Comparison of ENCODE assay signal across 14 cellular contexts in the genomic region with DNA sequence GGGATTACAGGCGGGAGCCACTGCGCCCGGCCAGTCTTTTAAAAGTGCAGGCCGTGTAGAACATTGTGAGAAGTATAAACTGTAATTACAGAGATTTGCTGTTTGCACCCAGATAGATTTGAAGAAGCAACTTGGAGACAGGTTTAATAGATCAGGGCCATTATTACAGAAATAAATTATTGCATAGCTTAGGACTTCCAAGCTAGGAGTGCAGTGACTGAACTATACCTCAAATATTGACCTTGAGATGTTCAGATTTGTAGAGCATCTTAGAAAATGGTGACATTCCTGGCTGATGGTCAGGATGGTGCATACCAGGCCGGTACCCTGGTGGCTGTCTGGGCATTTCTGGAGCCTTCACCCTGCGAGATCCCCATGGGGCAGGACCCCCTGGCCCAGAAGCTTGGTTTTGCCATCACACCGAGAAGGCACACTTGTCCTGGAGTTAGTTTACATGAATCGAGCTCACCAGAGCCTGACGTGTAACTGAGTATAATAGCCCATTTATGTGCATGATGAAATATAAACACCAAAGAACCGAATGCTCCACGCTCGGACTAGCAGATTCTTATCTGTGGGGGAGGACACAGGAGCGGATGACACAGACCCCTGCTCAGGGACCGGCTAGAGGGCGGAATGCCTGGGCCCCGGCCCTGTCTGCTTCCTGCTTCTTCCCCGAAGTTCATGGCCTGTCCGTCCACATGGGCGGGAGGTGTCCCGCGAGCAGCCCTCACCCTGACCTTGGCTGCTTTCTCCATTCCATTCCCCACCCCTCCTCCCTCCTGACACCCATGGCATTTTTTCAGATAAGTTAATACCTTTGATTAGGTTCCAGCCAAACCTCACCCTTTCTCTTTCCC. TPM values are rescaled to one million over a fixed set of nuclear protein-coding genes. Genes with fewer than 3 reads are reported as not detected.
DNase-seq lines count a peak whose midpoint lies in the region; ATAC-seq, FAIRE-seq and TF ChIP-seq lines count a peak whose summit lies in the region.
"Had no signal": no experiment of that assay in that cellular context is flagged by ENCODE, and none has a peak within 500 bp of the region (broad histone marks: within the 10 kb centered on the region; RNA-seq: fewer than 3 reads in every experiment).

No MANE protein-coding gene starts in this region.

- no peak overlapping the region for H3K4me2 ChIP-seq in Karpas-422 (ENCODE audit: low read depth, low read length, poor library complexity, severe bottlenecking)
- H3K4me2 ChIP-seq: BLaER1, KMS-11, PC-9 had no signal

- H4K20me1 ChIP-seq in Karpas-422 (ENCODE audit: insufficient read depth, low read depth, low read length) = no peaks in the 10 kb centered on the region
- H4K20me1 ChIP-seq: BLaER1 had no signal

- no peak for FAIRE-seq in D721Med (lab: Jason Lieb, UNC)

- peak overlapping the region; percentile 38 for H3K27ac Mint-ChIP-seq in Calu3 (ENCODE audit: unreplicated experiment)
- peak overlapping the region; percentile 68 for H3K27ac Mint-ChIP-seq in activated T-helper 17 cell treated with anti-CD3 and anti-CD28 coated beads, Interleukin-2, amount 50 U/mL, for 72 hours
- H3K27ac Mint-ChIP-seq in progenitor cell of endocrine pancreas = peak overlapping the region; percentile 58
- H3K27ac Mint-ChIP-seq: activated CD8-positive, alpha-beta memory T cell treated with anti-CD3 and anti-CD28 coated beads, Interleukin-2, amount 10 ng/mL, durations not matched to agents 7 days and 5 days; memory B cell had no signal

- intact Hi-C loops in Calu3 (cut with micrococcal nuclease; ENCODE audit: unreplicated experiment) = no loop called here
- intact Hi-C loops in heart right ventricle (cut with DNase I) = loop anchor here in 1 of 10 donors (2.0 kb wide), 1 partner anchor 32 kb away; a partner anchor contains a TSS

- no peaks in the 10 kb centered on the region for H3K79me2 ChIP-seq in Karpas-422 (ENCODE audit: low read length)

- H2AFZ ChIP-seq in Karpas-422 (ENCODE audit: low read length) = no peak overlapping the region
- H2AFZ ChIP-seq: PC-9 had no signal

- no peak overlapping the region for H3K9ac ChIP-seq in Karpas-422 (ENCODE audit: low read length)
- H3K9ac ChIP-seq: BLaER1, KMS-11 had no signal

- BruUV-seq in Calu3 (replicated peaks; lab: Mats Ljungman, UMichigan) = no TSS peak

- H3K4me3 ChIP-seq in heart right ventricle = no peak overlapping the region
- no peak overlapping the region for H3K4me3 ChIP-seq in Karpas-422 (ENCODE audit: low read length)
- H3K4me3 ChIP-seq: BLaER1, dorsolateral prefrontal cortex, PC-9 had no signal

- H3K4me3 Mint-ChIP-seq in Calu3 (ENCODE audit: low read depth, unreplicated experiment) = peak overlapping the region; percentile 12
- no peak overlapping the region for H3K4me3 Mint-ChIP-seq in activated T-helper 17 cell treated with anti-CD3 and anti-CD28 coated beads, Interleukin-2, amount 50 U/mL, for 72 hours
- H3K4me3 Mint-ChIP-seq in progenitor cell of endocrine pancreas (ENCODE audit: low read depth) = no peak overlapping the region
- H3K4me3 Mint-ChIP-seq: activated CD8-positive, alpha-beta memory T cell treated with anti-CD3 and anti-CD28 coated beads, Interleukin-2, amount 10 ng/mL, durations not matched to agents 7 days and 5 days; memory B cell had no signal

- H3K27me3 Mint-ChIP-seq in Calu3 (ENCODE audit: unreplicated experiment) (no peaks in the 10 kb centered on the region), progenitor cell of endocrine pancreas (no peaks in the 10 kb centered on the region)
- H3K27me3 Mint-ChIP-seq in activated T-helper 17 cell treated with anti-CD3 and anti-CD28 coated beads, Interleukin-2, amount 50 U/mL, for 72 hours = peaks cover 5% of the 10 kb centered on the region

- H3K27ac ChIP-seq in heart right ventricle = peak overlapping the region in 8 of 10 donors; percentile 7 to 95 (median 83)
- H3K27ac ChIP-seq in Karpas-422 (ENCODE audit: low read length) = no peak overlapping the region
- H3K27ac ChIP-seq: BLaER1, KMS-11, PC-9 had no signal

- no peaks in the 10 kb centered on the region for H3K9me2 ChIP-seq in Karpas-422 (replicated peaks; ENCODE audit: insufficient read depth, low read length)

- ATAC-seq in activated T-helper 17 cell treated with anti-CD3 and anti-CD28 coated beads, Interleukin-2, amount 50 U/mL, for 72 hours (replicated peaks) = no peak
- peak in 7 of 8 donors; percentile 37 to 52 (median 48) for ATAC-seq in heart right ventricle
- ATAC-seq: activated CD8-positive, alpha-beta memory T cell treated with anti-CD3 and anti-CD28 coated beads, Interleukin-2, amount 10 ng/mL, durations not matched to agents 7 days and 5 days had no signal

- H3K4me1 Mint-ChIP-seq in Calu3 (ENCODE audit: low read depth, unreplicated experiment) = peaks cover 34% of the 10 kb centered on the region
- no peaks in the 10 kb centered on the region for H3K4me1 Mint-ChIP-seq in activated T-helper 17 cell treated with anti-CD3 and anti-CD28 coated beads, Interleukin-2, amount 50 U/mL, for 72 hours
- peaks cover 7% of the 10 kb centered on the region for H3K4me1 Mint-ChIP-seq in progenitor cell of endocrine pancreas (ENCODE audit: low read depth)
- H3K4me1 Mint-ChIP-seq: memory B cell had no signal

- H3K9me3 Mint-ChIP-seq in Calu3 (ENCODE audit: low read depth, unreplicated experiment) (no peaks in the 10 kb centered on the region), progenitor cell of endocrine pancreas (ENCODE audit: low read depth) (no peaks in the 10 kb centered on the region)
- no peaks in the 10 kb centered on the region for H3K9me3 Mint-ChIP-seq in activated T-helper 17 cell treated with anti-CD3 and anti-CD28 coated beads, Interleukin-2, amount 50 U/mL, for 72 hours
- H3K9me3 Mint-ChIP-seq: memory B cell had no signal

- H3K27me3 ChIP-seq in heart right ventricle = no peaks in the 10 kb centered on the region
- H3K27me3 ChIP-seq in Karpas-422 (ENCODE audit: low read length) = no peaks in the 10 kb centered on the region
- H3K27me3 ChIP-seq: BLaER1, dorsolateral prefrontal cortex had no signal

- 52 to 63% methylated on average over 21 of the region's 21 CpGs for WGBS in heart right ventricle, 2 donors

- H3K36me3 Mint-ChIP-seq in Calu3 (ENCODE audit: insufficient read depth, unreplicated experiment) (peaks cover 14% of the 10 kb centered on the region), progenitor cell of endocrine pancreas (ENCODE audit: insufficient read depth) (peaks cover 2% of the 10 kb centered on the region)
- no peaks in the 10 kb centered on the region for H3K36me3 Mint-ChIP-seq in activated T-helper 17 cell treated with anti-CD3 and anti-CD28 coated beads, Interleukin-2, amount 50 U/mL, for 72 hours (ENCODE audit: low read depth)
- H3K36me3 Mint-ChIP-seq: activated CD8-positive, alpha-beta memory T cell treated with anti-CD3 and anti-CD28 coated beads, Interleukin-2, amount 10 ng/mL, durations not matched to agents 7 days and 5 days; memory B cell had no signal

- H3K36me3 ChIP-seq in heart right ventricle (no peaks in the 10 kb centered on the region), Karpas-422 (ENCODE audit: insufficient read depth, low read length) (no peaks in the 10 kb centered on the region)
- H3K36me3 ChIP-seq: BLaER1 had no signal

- CTCF ChIA-PET in Calu3 (lab: Charles Lee) = interaction anchor here (1.0 to 2.2 kb wide), 3 partner anchors 14 to 272 kb away, joined by 3 to 8 read pairs (median 5); a partner anchor contains a TSS

- TF ChIP-seq CTCF in Calu3 (IDR thresholded peaks at IDR 0.05; ENCODE audit: unreplicated experiment) = no peak
- TF ChIP-seq CTCF in heart right ventricle (IDR thresholded peaks at IDR 0.05) = no peak
- TF ChIP-seq CTCF in progenitor cell of endocrine pancreas (IDR thresholded peaks at IDR 0.05; ENCODE audit: unreplicated experiment) = no peak
- no peak for TF ChIP-seq CTCF in D721Med (IDR thresholded peaks at IDR 0.05; ENCODE audit: insufficient read depth, missing control alignments)

- DNase-seq in Calu3 = peak; percentile 67
- peak; percentile 32 to 40 for DNase-seq in heart right ventricle
- no peak for DNase-seq in progenitor cell of endocrine pancreas (ENCODE audit: low spot score, unreplicated experiment)
- DNase-seq in Karpas-422 = no peak
- DNase-seq in NCI-H2227 (lab: John Stamatoyannopoulos, UW; ENCODE audit: unreplicated experiment) = no peak
- no peak for DNase-seq in activated naive CD4-positive, alpha-beta T cell treated with Interleukin-2 at 50 U/mL for 16 hours
- no peak for DNase-seq in D721Med (ENCODE audit: insufficient read length, low spot score)
- DNase-seq: activated CD8-positive, alpha-beta memory T cell treated with anti-CD3 and anti-CD28 coated beads, Interleukin-2, amount 10 ng/mL, durations not matched to agents 7 days and 5 days; dorsolateral prefrontal cortex had no signal

- H3K4me1 ChIP-seq in heart right ventricle (peaks cover 17 to 52% (median 40%) of the 10 kb centered on the region in 9 donors), Karpas-422 (ENCODE audit: low read length) (no peaks in the 10 kb centered on the region)

- H3K9me3 ChIP-seq in heart right ventricle (no peaks in the 10 kb centered on the region), Karpas-422 (ENCODE audit: low read length) (no peaks in the 10 kb centered on the region)
- H3K9me3 ChIP-seq: BLaER1 had no signal

RNA-seq across cellular contexts. Expression of a gene that starts 32.1 kb away (rescaled TPM):
- total RNA-seq in Calu3 (2022) (9.9 and 13.3 TPM in 2 replicates), heart right ventricle (1 to 10 TPM; 3.4 to 8.9 (median 6.8) TPM), progenitor cell of endocrine pancreas (26.9 and 28.0 TPM in 2 replicates)
- under 1 TPM in 1 of 2 donors, not detected in 1; 0.69 TPM for total RNA-seq in activated T-helper 17 cell treated with anti-CD3 and anti-CD28 coated beads, Interleukin-2, amount 50 U/mL, for 72 hours
- 1 to 10 TPM; 2.0 to 5.8 TPM for polyA plus RNA-seq in heart right ventricle
- not detected in 2 replicates for total RNA-seq in Karpas-422 (2014; rRNA removed; shearing (Covaris generic); ENCODE audit: low replicate concordance)

RNA-seq across cellular contexts. Expression of a gene that starts 32.9 kb away (rescaled TPM):
- total RNA-seq in Calu3 (2022) (73.1 and 82.4 TPM in 2 replicates), heart right ventricle (10 to 100 TPM; 29.6 to 67.7 (median 52.1) TPM), progenitor cell of endocrine pancreas (37.9 and 41.1 TPM in 2 replicates)
- 10 to 100 TPM; 15.0 to 33.0 TPM for total RNA-seq in activated T-helper 17 cell treated with anti-CD3 and anti-CD28 coated beads, Interleukin-2, amount 50 U/mL, for 72 hours
- 10 to 100 TPM; 26.4 to 41.0 TPM for polyA plus RNA-seq in heart right ventricle
- total RNA-seq in Karpas-422 (2014; rRNA removed; shearing (Covaris generic); ENCODE audit: low replicate concordance) = 4.3 and 6.2 TPM in 2 replicates

RNA-seq across cellular contexts. Expression of a gene that starts 32.9 kb away (rescaled TPM):
- total RNA-seq in Calu3 (2022) = 31.2 and 35.9 TPM in 2 replicates
- total RNA-seq in activated T-helper 17 cell treated with anti-CD3 and anti-CD28 coated beads, Interleukin-2, amount 50 U/mL, for 72 hours = 1 to 10 TPM; 1.6 to 1.8 TPM
- 10 to 100 TPM; 13.5 to 23.3 (median 17.7) TPM for total RNA-seq in heart right ventricle
- 1 to 10 TPM; 4.8 to 5.7 TPM for polyA plus RNA-seq in heart right ventricle
- total RNA-seq in progenitor cell of endocrine pancreas = 85.1 and 87.9 TPM in 2 replicates
- 0.22 and 1.9 TPM in 2 replicates for total RNA-seq in Karpas-422 (2014; rRNA removed; shearing (Covaris generic); ENCODE audit: low replicate concordance)

Comparison
In these comparisons a context has a peak if more than half of its experiments do, and no peak if none do; other contexts are left out.
1. DNase-seq: peak in Calu3 (single experiment) and heart right ventricle (2 of 2); none in progenitor cell of endocrine pancreas (single experiment), Karpas-422 (single experiment), NCI-H2227 (single experiment), activated naive CD4-positive, alpha-beta T cell treated with Interleukin-2 at 50 U/mL for 16 hours (single experiment) and D721Med (single experiment).
2. Peak in every context shown above with its lines, with median percentiles within 50 percentile points of each other: H3K27ac Mint-ChIP-seq.